Comparison of ENCODE assay signal across 21 cellular contexts in genomic region chr13:78183737-78184136, GRCh38.
DNase-seq lines count a peak whose midpoint lies in the region; ATAC-seq and TF ChIP-seq lines count a peak whose summit lies in the region.
"Had no signal": no experiment of that assay in that cellular context is flagged by ENCODE, and none has a peak within 500 bp of the region (broad histone marks: within the 10 kb centered on the region; RNA-seq: fewer than 3 reads in every experiment).

No MANE protein-coding gene starts in this region.

- ATAC-seq in stimulated activated naive CD8-positive, alpha-beta T cell treated with anti-CD3 and anti-CD28 coated beads, Interleukin-15, Interleukin-2, amounts not matched to agents 100 U/mL and 50 U/mL, for 24 hours: no peak
- ATAC-seq: A549 had no signal

- no peak overlapping the region for H3K4me3 ChIP-seq in AG10803 (ENCODE audit: low read length)
- no peak overlapping the region for H3K4me3 ChIP-seq in epithelial cell of esophagus (ENCODE audit: low read length)
- H3K4me3 ChIP-seq in retinal pigment epithelial cell (ENCODE audit: low read length): no peak overlapping the region
- H3K4me3 ChIP-seq: A549, HAP-1, Peyer's patch had no signal

- TF ChIP-seq CTCF in AG10803 (conservative IDR thresholded peaks at IDR 0.05; ENCODE audit: low read length) (no peak), epithelial cell of esophagus (IDR thresholded peaks at IDR 0.05; ENCODE audit: insufficient read depth, low read depth, low read length, missing control alignments) (no peak), retinal pigment epithelial cell (conservative IDR thresholded peaks at IDR 0.05; ENCODE audit: low read depth, low read length) (no peak)

- peak; percentile 15 for DNase-seq in AG10803 (ENCODE audit: low read depth)
- DNase-seq in OCI-M1 (lab: John Stamatoyannopoulos, UW): peak; percentile 32
- peak; percentile 11 for DNase-seq in epithelial cell of esophagus (ENCODE audit: low read depth)
- DNase-seq in retinal pigment epithelial cell (ENCODE audit: low read depth): peak; percentile 14
- no peak for DNase-seq in activated CD4-positive, alpha-beta T cell treated with anti-CD3 and anti-CD28 coated beads, Interleukin-2, amount 50 U/mL, for 1 hour
- no peak for DNase-seq in stimulated activated naive CD8-positive, alpha-beta T cell treated with anti-CD3 and anti-CD28 coated beads, Interleukin-15, Interleukin-2, amounts not matched to agents 100 U/mL and 50 U/mL, for 24 hours
- DNase-seq in COR-L47 (lab: John Stamatoyannopoulos, UW): no peak
- DNase-seq: AML-193; Calu3; CD4-positive, CD25-positive, alpha-beta regulatory T cell; DMS53; KBM-7; NCI-H1048; NCI-H1436 treated with DMSO at 0.1 percent for 48 hours; NCI-H2081 treated with DMSO at 0.1 percent for 48 hours; NCI-H510A treated with DMSO at 0.1 percent for 48 hours; NCI-H82; Peyer's patch; Right ventricle myocardium superior had no signal

Comparison
In these comparisons a context has a peak if more than half of its experiments do, and no peak if none do; other contexts are left out.
1. DNase-seq: peak in AG10803 (single experiment), OCI-M1 (single experiment), epithelial cell of esophagus (single experiment) and retinal pigment epithelial cell (single experiment); none in activated CD4-positive, alpha-beta T cell treated with anti-CD3 and anti-CD28 coated beads, Interleukin-2, amount 50 U/mL, for 1 hour (single experiment), stimulated activated naive CD8-positive, alpha-beta T cell treated with anti-CD3 and anti-CD28 coated beads, Interleukin-15, Interleukin-2, amounts not matched to agents 100 U/mL and 50 U/mL, for 24 hours (single experiment) and COR-L47 (single experiment).